9 cellular contexts compared by ENCODE assay signal in the genomic region with DNA sequence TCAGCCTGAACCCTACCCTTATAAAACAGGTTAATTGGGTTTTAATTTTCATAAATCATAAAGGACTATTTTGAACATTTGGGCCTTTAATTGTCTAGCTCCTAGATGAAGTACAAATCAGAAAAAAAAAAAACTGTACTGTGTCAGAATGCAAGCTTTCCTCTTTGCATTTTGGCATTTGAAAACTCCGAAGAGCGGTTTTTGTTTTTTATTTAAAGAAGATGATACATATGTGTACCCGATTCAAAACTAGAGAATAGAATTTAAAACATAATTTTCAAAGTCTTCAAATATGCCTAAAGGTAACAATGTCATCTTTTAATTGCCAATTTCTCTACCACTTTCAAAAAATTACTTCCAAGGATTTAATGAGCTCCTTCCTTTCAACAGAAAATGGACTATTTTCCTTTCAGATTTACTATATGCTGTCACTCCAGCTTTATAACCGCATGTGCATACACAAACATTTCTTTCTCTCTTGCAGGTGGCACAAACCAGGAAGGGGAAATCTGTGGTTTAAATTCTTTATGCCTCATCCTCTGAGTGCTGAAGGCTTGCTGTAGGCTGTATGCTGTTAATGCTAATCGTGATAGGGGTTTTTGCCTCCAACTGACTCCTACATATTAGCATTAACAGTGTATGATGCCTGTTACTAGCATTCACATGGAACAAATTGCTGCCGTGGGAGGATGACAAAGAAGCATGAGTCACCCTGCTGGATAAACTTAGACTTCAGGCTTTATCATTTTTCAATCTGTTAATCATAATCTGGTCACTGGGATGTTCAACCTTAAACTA. TPM values are rescaled to one million over a fixed set of nuclear protein-coding genes. Genes with fewer than 3 reads are reported as not detected.
DNase-seq lines count a peak whose midpoint lies in the region; ATAC-seq and TF ChIP-seq lines count a peak whose summit lies in the region.
"Had no signal": no experiment of that assay in that cellular context is flagged by ENCODE, and none has a peak within 500 bp of the region (broad histone marks: within the 10 kb centered on the region; RNA-seq: fewer than 3 reads in every experiment).

No MANE protein-coding gene starts in this region.

- peak; percentile 30 for ATAC-seq in GM19438 (IDR thresholded peaks at IDR 0.05; ENCODE audit: low read depth, unreplicated experiment)
- no peak for ATAC-seq in HG03139 (IDR thresholded peaks at IDR 0.05; ENCODE audit: unreplicated experiment)

- H3K27ac Mint-ChIP-seq in activated CD4-positive, alpha-beta T cell treated with anti-CD3 and anti-CD28 coated beads, Interleukin-2, amount 10 ng/mL, durations not matched to agents 7 days and 5 days, result peak overlapping the region; percentile 95

- no peaks in the 10 kb centered on the region for H3K9me3 Mint-ChIP-seq in activated CD4-positive, alpha-beta T cell treated with anti-CD3 and anti-CD28 coated beads, Interleukin-2, amount 10 ng/mL, durations not matched to agents 7 days and 5 days

- H3K9me3 ChIP-seq in BLaER1 treated with 17β-estradiol and CSF1 and Interleukin-3, amounts not matched to agents 10 nM and 100 nM (replicated peaks in 1 of 11), result no peaks in the 10 kb centered on the region
- no peaks in the 10 kb centered on the region for H3K9me3 ChIP-seq in Karpas-422 (ENCODE audit: low read length)
- no peaks in the 10 kb centered on the region for H3K9me3 ChIP-seq in fibroblast of lung (ENCODE audit: control insufficient read depth, insufficient read depth, low read depth, low read length)

- H3K4me3 Mint-ChIP-seq in activated CD4-positive, alpha-beta T cell treated with anti-CD3 and anti-CD28 coated beads, Interleukin-2, amount 10 ng/mL, durations not matched to agents 7 days and 5 days, result peak overlapping the region; percentile 72

- no peaks in the 10 kb centered on the region for H3K27me3 ChIP-seq in BLaER1 treated with 17β-estradiol and CSF1 and Interleukin-3, amounts not matched to agents 10 nM and 100 nM
- H3K27me3 ChIP-seq in Karpas-422 (ENCODE audit: low read length) (no peaks in the 10 kb centered on the region), fibroblast of lung (ENCODE audit: control insufficient read depth, insufficient read depth, low read length) (no peaks in the 10 kb centered on the region)

- H3K4me1 Mint-ChIP-seq in activated CD4-positive, alpha-beta T cell treated with anti-CD3 and anti-CD28 coated beads, Interleukin-2, amount 10 ng/mL, durations not matched to agents 7 days and 5 days, result peaks cover 77% of the 10 kb centered on the region

- CTCF ChIA-PET in activated CD4-positive, alpha-beta T cell treated with anti-CD3 and anti-CD28 coated beads, Interleukin-2, amount 10 ng/mL, durations not matched to agents 7 days and 5 days (lab: Charles Lee), result interaction anchor here (0.7 to 1.4 kb wide), 3 partner anchors 9 to 83 kb away, joined by 3 to 4 read pairs (median 3); no protein-coding TSS in a partner anchor

- no peak overlapping the region for H2AFZ ChIP-seq in Karpas-422 (ENCODE audit: low read length)
- H2AFZ ChIP-seq in fibroblast of lung (ENCODE audit: low read length), result no peak overlapping the region

- no peak for DNase-seq in Karpas-422
- peak; percentile 59 for DNase-seq in activated CD4-positive, alpha-beta T cell treated with anti-CD3 and anti-CD28 coated beads, Interleukin-2, amount 10 ng/mL, durations not matched to agents 7 days and 5 days
- DNase-seq in fibroblast of lung (ENCODE audit: low read depth in 2 of 2), result peak; percentile 82 to 98
- peak; percentile 51 to 85 for DNase-seq in stimulated activated CD4-positive, alpha-beta T cell treated with anti-CD3 and anti-CD28 coated beads, Interleukin-4, amount 100 ng/mL, for 4 hours
- DNase-seq in globus pallidus (ENCODE audit: low spot score), result no peak
- DNase-seq: right cardiac atrium had no signal

- TF ChIP-seq CTCF in fibroblast of lung (conservative IDR thresholded peaks at IDR 0.05 in 1 of 2, IDR thresholded peaks at IDR 0.05 in 1 of 2; ENCODE audit: low read depth in 1 of 2, low read length in 2 of 2), result no peak

- H3K27me3 Mint-ChIP-seq in activated CD4-positive, alpha-beta T cell treated with anti-CD3 and anti-CD28 coated beads, Interleukin-2, amount 10 ng/mL, durations not matched to agents 7 days and 5 days, result no peaks in the 10 kb centered on the region

- H3K79me2 ChIP-seq in Karpas-422 (ENCODE audit: low read length), result no peaks in the 10 kb centered on the region
- H3K79me2 ChIP-seq in fibroblast of lung (ENCODE audit: control insufficient read depth, insufficient read depth, low read length), result peaks cover 10% of the 10 kb centered on the region

- peaks cover 50% of the 10 kb centered on the region for H3K36me3 Mint-ChIP-seq in activated CD4-positive, alpha-beta T cell treated with anti-CD3 and anti-CD28 coated beads, Interleukin-2, amount 10 ng/mL, durations not matched to agents 7 days and 5 days (ENCODE audit: low read depth)

- peaks cover 16 to 73% (median 61%) of the 10 kb centered on the region in 11 experiments; a peak in 21 of 22 replicates for H3K36me3 ChIP-seq in BLaER1 treated with 17β-estradiol and CSF1 and Interleukin-3, amounts not matched to agents 10 nM and 100 nM
- H3K36me3 ChIP-seq in Karpas-422 (ENCODE audit: insufficient read depth, low read length), result no peaks in the 10 kb centered on the region
- H3K36me3 ChIP-seq in fibroblast of lung (ENCODE audit: control insufficient read depth, insufficient read depth, low read length), result no peaks in the 10 kb centered on the region

- H4K20me1 ChIP-seq in BLaER1 treated with 17β-estradiol and CSF1 and Interleukin-3, amounts not matched to agents 10 nM and 100 nM, result peaks cover 0 to 18% (median 0%) of the 10 kb centered on the region in 11 experiments; a peak in 9 of 22 replicates
- H4K20me1 ChIP-seq in Karpas-422 (ENCODE audit: insufficient read depth, low read depth, low read length) (no peaks in the 10 kb centered on the region), fibroblast of lung (ENCODE audit: control insufficient read depth, extremely low read depth, insufficient read depth, low read length) (no peaks in the 10 kb centered on the region)

- H3K9me2 ChIP-seq in Karpas-422 (replicated peaks; ENCODE audit: insufficient read depth, low read length), result no peaks in the 10 kb centered on the region

- POLR2A ChIA-PET in activated CD4-positive, alpha-beta T cell treated with anti-CD3 and anti-CD28 coated beads, Interleukin-2, amount 10 ng/mL, durations not matched to agents 7 days and 5 days (lab: Charles Lee), result interaction anchor here (0.6 to 0.9 kb wide), 2 partner anchors 8 to 152 kb away, joined by 6 to 14 read pairs; no protein-coding TSS in a partner anchor

- H3K27ac ChIP-seq in BLaER1 treated with 17β-estradiol and CSF1 and Interleukin-3, amounts not matched to agents 10 nM and 100 nM, result peak overlapping the region; percentile 0 to 75 (median 62); a peak in 21 of 22 replicates
- peak overlapping the region; percentile 46; the same call in 1 of the 2 replicates for H3K27ac ChIP-seq in Karpas-422 (ENCODE audit: low read length)
- H3K27ac ChIP-seq in fibroblast of lung (ENCODE audit: insufficient read depth, low read length), result peak overlapping the region; percentile 50

- peak overlapping the region; percentile 52 to 81 (median 73) for H3K4me2 ChIP-seq in BLaER1 treated with 17β-estradiol and CSF1 and Interleukin-3, amounts not matched to agents 10 nM and 100 nM
- H3K4me2 ChIP-seq in Karpas-422 (ENCODE audit: low read depth, low read length, poor library complexity, severe bottlenecking) (peak overlapping the region; percentile 31), fibroblast of lung (ENCODE audit: extremely low read depth, insufficient read depth, low read length) (peak overlapping the region; percentile 53)

- peak overlapping the region in 6 of 10 experiments; percentile 4 to 46 (median 40); a peak in 10 of 20 replicates for H3K4me3 ChIP-seq in BLaER1 treated with 17β-estradiol and CSF1 and Interleukin-3, amounts not matched to agents 10 nM and 100 nM
- H3K4me3 ChIP-seq in Karpas-422 (ENCODE audit: low read length) (no peak overlapping the region), fibroblast of lung (replicated peaks in 1 of 4; ENCODE audit: control extremely low read depth in 1 of 4, insufficient read depth in 1 of 4, low read depth in 3 of 4, low read length in 4 of 4) (peak overlapping the region in 1 of 4 experiments; percentile 1)

- H3K9ac ChIP-seq in BLaER1 treated with 17β-estradiol and CSF1 and Interleukin-3, amounts not matched to agents 10 nM and 100 nM, result peak overlapping the region in 10 of 11 experiments; percentile 16 to 73 (median 36); a peak in 16 of 22 replicates
- H3K9ac ChIP-seq in Karpas-422 (ENCODE audit: low read length) (no peak overlapping the region), fibroblast of lung (ENCODE audit: insufficient read depth, low read length) (no peak overlapping the region)

- peaks cover 22 to 55% (median 45%) of the 10 kb centered on the region in 10 experiments for H3K4me1 ChIP-seq in BLaER1 treated with 17β-estradiol and CSF1 and Interleukin-3, amounts not matched to agents 10 nM and 100 nM
- peaks cover 18% of the 10 kb centered on the region for H3K4me1 ChIP-seq in Karpas-422 (ENCODE audit: low read length)
- H3K4me1 ChIP-seq in fibroblast of lung (ENCODE audit: control insufficient read depth, extremely low read depth, insufficient read depth, low read length), result no peaks in the 10 kb centered on the region

RNA-seq across cellular contexts. Expression of gene MRPL39, which starts 33.7 kb away (rescaled TPM):
- total RNA-seq in Karpas-422 (2014; rRNA removed; shearing (Covaris generic); ENCODE audit: low replicate concordance), result 40.0 and 47.9 TPM in 2 replicates
- 10 to 100 TPM; 36.0 to 36.1 TPM for total RNA-seq in activated CD4-positive, alpha-beta T cell treated with anti-CD3 and anti-CD28 coated beads, Interleukin-2, amount 10 ng/mL, durations not matched to agents 7 days and 5 days
- 34.5 and 43.9 TPM in 2 replicates for total RNA-seq in fibroblast of lung
- 30.5 and 36.3 TPM in 2 replicates for polyA plus RNA-seq in fibroblast of lung
- polyA plus RNA-seq in fibroblast of lung (2012), result 30.2 and 41.0 TPM in 2 replicates
- 1.5 and 1.6 TPM in 2 replicates for polyA minus RNA-seq in fibroblast of lung (ENCODE audit: low replicate concordance)

Comparison
In these comparisons a context has a peak if more than half of its experiments do, and no peak if none do; other contexts are left out.
1. H3K9ac ChIP-seq: peak in BLaER1 treated with 17β-estradiol and CSF1 and Interleukin-3, amounts not matched to agents 10 nM and 100 nM (10 of 11); none in Karpas-422 (single experiment) and fibroblast of lung (single experiment).
2. DNase-seq: peak in activated CD4-positive, alpha-beta T cell treated with anti-CD3 and anti-CD28 coated beads, Interleukin-2, amount 10 ng/mL, durations not matched to agents 7 days and 5 days (single experiment), fibroblast of lung (2 of 2) and stimulated activated CD4-positive, alpha-beta T cell treated with anti-CD3 and anti-CD28 coated beads, Interleukin-4, amount 100 ng/mL, for 4 hours (2 of 2); none in Karpas-422 (single experiment) and globus pallidus (single experiment).
3. Peak in every context shown above with its lines, with median percentiles within 50 percentile points of each other: H3K27ac ChIP-seq and H3K4me2 ChIP-seq.